ENCODE assay signal across 12 cellular contexts in genomic region chr17:45240905-45241314, GRCh38. TPM values are rescaled to one million over a fixed set of nuclear protein-coding genes. Genes with fewer than 3 reads are reported as not detected.
DNase-seq lines count a peak whose midpoint lies in the region; TF ChIP-seq lines count a peak whose summit lies in the region.
"Had no signal": no experiment of that assay in that cellular context is flagged by ENCODE, and none has a peak within 500 bp of the region (broad histone marks: within the 10 kb centered on the region; RNA-seq: fewer than 3 reads in every experiment).

No MANE protein-coding gene starts in this region.

- no peak for TF ChIP-seq EP300 in esophagus muscularis mucosa (IDR thresholded peaks at IDR 0.05)

- TF ChIP-seq POLR2A in esophagus muscularis mucosa (IDR thresholded peaks at IDR 0.05; ENCODE audit: low read depth) = no peak

- H3K27ac ChIP-seq in esophagus muscularis mucosa (replicated peaks in 1 of 4) = no peak overlapping the region
- no peak overlapping the region for H3K27ac ChIP-seq in brain microvascular endothelial cell

- in situ Hi-C loops in brain microvascular endothelial cell (cut with HindIII; ENCODE audit: low pct_ligation_motif_present, low sequenced_read_pairs) = no loop called here

- peaks cover 49% of the 10 kb centered on the region for H3K36me3 Mint-ChIP-seq in Calu3 (ENCODE audit: insufficient read depth, unreplicated experiment)

- no peaks in the 10 kb centered on the region for H3K9me3 ChIP-seq in esophagus muscularis mucosa

- no peaks in the 10 kb centered on the region for H3K9me3 Mint-ChIP-seq in Calu3 (ENCODE audit: low read depth, unreplicated experiment)
- H3K9me3 Mint-ChIP-seq: activated T-helper 17 cell treated with anti-CD3 and anti-CD28 coated beads, Interleukin-2, amount 50 U/mL, for 72 hours had no signal

- DNase-seq in Calu3 = no peak
- peak; percentile 45 for DNase-seq in NCI-H69 (lab: John Stamatoyannopoulos, UW)
- DNase-seq in esophagus muscularis mucosa (ENCODE audit: extremely low spot score) = no peak
- DNase-seq in occipital lobe (lab: John Stamatoyannopoulos, UW) = peak; percentile 54
- no peak for DNase-seq in activated CD4-positive, alpha-beta T cell treated with anti-CD3 and anti-CD28 coated beads for 1 hour
- DNase-seq in GM19240 (ENCODE audit: insufficient read length, low spot score) = no peak
- DNase-seq in mesenteric fat pad (ENCODE audit: low spot score) = no peak
- DNase-seq in brain microvascular endothelial cell = no peak
- DNase-seq: NCI-H1694 treated with DMSO at 0.1 percent for 48 hours; stimulated activated CD4-positive, alpha-beta T cell treated with anti-CD3 and anti-CD28 coated beads, Interleukin-4, amount 100 ng/mL, for 4 hours had no signal

- H3K27me3 Mint-ChIP-seq in Calu3 (ENCODE audit: unreplicated experiment) = peaks cover 41% of the 10 kb centered on the region
- H3K27me3 Mint-ChIP-seq: activated T-helper 17 cell treated with anti-CD3 and anti-CD28 coated beads, Interleukin-2, amount 50 U/mL, for 72 hours had no signal

- peak overlapping the region in 3 of 4 donors; percentile 32 to 55 (median 41) for H3K4me3 ChIP-seq in esophagus muscularis mucosa
- H3K4me3 ChIP-seq in brain microvascular endothelial cell (ENCODE audit: low read depth, low read length) = no peak overlapping the region

- H3K36me3 ChIP-seq in esophagus muscularis mucosa = peaks cover 0 to 73% (median 35%) of the 10 kb centered on the region in 4 donors
- no peaks in the 10 kb centered on the region for H3K36me3 ChIP-seq in brain microvascular endothelial cell (replicated peaks)

- 62% methylated on average over 21 of the region's 21 CpGs for WGBS in esophagus muscularis mucosa

- BruUV-seq in Calu3 (replicated peaks; lab: Mats Ljungman, UMichigan) = no TSS peak

- CTCF ChIA-PET in Calu3 (lab: Charles Lee) = interaction anchor here (0.8 to 1.5 kb wide), 5 partner anchors 9 to 52 kb away, joined by 3 to 9 read pairs (median 3); no protein-coding TSS in a partner anchor

- peaks cover 7 to 17% (median 14%) of the 10 kb centered on the region in 4 donors for H3K4me1 ChIP-seq in esophagus muscularis mucosa

- H3K4me1 Mint-ChIP-seq in Calu3 (ENCODE audit: low read depth, unreplicated experiment) = peaks cover 19% of the 10 kb centered on the region

- TF ChIP-seq CTCF in Calu3 (IDR thresholded peaks at IDR 0.05; ENCODE audit: unreplicated experiment) (no peak), esophagus muscularis mucosa (IDR thresholded peaks at IDR 0.05) (no peak), brain microvascular endothelial cell (IDR thresholded peaks at IDR 0.05; ENCODE audit: low read depth, low read length, missing control alignments) (no peak)

- peak overlapping the region; percentile 89 for H3K4me3 Mint-ChIP-seq in Calu3 (ENCODE audit: low read depth, unreplicated experiment)
- H3K4me3 Mint-ChIP-seq: activated T-helper 17 cell treated with anti-CD3 and anti-CD28 coated beads, Interleukin-2, amount 50 U/mL, for 72 hours had no signal

- intact Hi-C loops in Calu3 (cut with micrococcal nuclease; ENCODE audit: unreplicated experiment) = no loop called here
- intact Hi-C loops in esophagus muscularis mucosa (cut with DNase I) = no loop called here

- H3K27me3 ChIP-seq in esophagus muscularis mucosa = peaks cover 0 to 57% (median 16%) of the 10 kb centered on the region in 4 donors
- peaks cover 11% of the 10 kb centered on the region for H3K27me3 ChIP-seq in brain microvascular endothelial cell (replicated peaks)

- H3K27ac Mint-ChIP-seq in Calu3 (ENCODE audit: unreplicated experiment) = peak overlapping the region; percentile 81

RNA-seq across cellular contexts. Expression of gene FMNL1, which starts 19.2 kb away (rescaled TPM):
- total RNA-seq in Calu3 (2022) = 8.5 and 9.6 TPM in 2 replicates
- total RNA-seq in esophagus muscularis mucosa = 10 to 100 TPM; 11.0 to 26.7 (median 19.6) TPM
- total RNA-seq in occipital lobe = 1.9 TPM
- 51.2 TPM for total RNA-seq in mesenteric fat pad

RNA-seq across cellular contexts. Expression of gene SPATA32, which starts 21.0 kb away (rescaled TPM):
- total RNA-seq in Calu3 (2022) = 0.85 and 0.88 TPM in 2 replicates
- total RNA-seq in esophagus muscularis mucosa = not detected
- total RNA-seq in occipital lobe = not detected
- not detected for total RNA-seq in mesenteric fat pad
- total RNA-seq: HT-29 had no signal

Comparison
In these comparisons a context has a peak if more than half of its experiments do, and no peak if none do; other contexts are left out.
1. DNase-seq: peak in NCI-H69 (single experiment) and occipital lobe (single experiment); none in Calu3 (single experiment), esophagus muscularis mucosa (single experiment), activated CD4-positive, alpha-beta T cell treated with anti-CD3 and anti-CD28 coated beads for 1 hour (single experiment), GM19240 (single experiment), mesenteric fat pad (single experiment) and brain microvascular endothelial cell (single experiment).